In genomic region chr3:65146149-65146548, GRCh38 we compare ENCODE assay signal across 18 cellular contexts.
DNase-seq lines count a peak whose midpoint lies in the region; ATAC-seq, FAIRE-seq and TF ChIP-seq lines count a peak whose summit lies in the region.
"Had no signal": no experiment of that assay in that cellular context is flagged by ENCODE, and none has a peak within 500 bp of the region (broad histone marks: within the 10 kb centered on the region; RNA-seq: fewer than 3 reads in every experiment).

No MANE protein-coding gene starts in this region.

- H3K27me3 ChIP-seq in A673 (replicated peaks; ENCODE audit: insufficient read depth, low read depth, low read length, poor library complexity) = no peaks in the 10 kb centered on the region
- H3K27me3 ChIP-seq in bronchial epithelial cell (ENCODE audit: control insufficient read depth, insufficient read depth, low read length) = no peaks in the 10 kb centered on the region
- H3K27me3 ChIP-seq: adrenal gland, SJSA1, vagina had no signal

- intact Hi-C loops in A673 (cut with micrococcal nuclease; ENCODE audit: unreplicated experiment) = no loop called here

- TF ChIP-seq CTCF in A673 (conservative IDR thresholded peaks at IDR 0.05; ENCODE audit: low read depth, low read length) (no peak), bronchial epithelial cell (IDR thresholded peaks at IDR 0.05; ENCODE audit: insufficient read depth, low read length, severe bottlenecking) (no peak)

- H3K27ac ChIP-seq in A673 (ENCODE audit: low read depth, low read length, poor library complexity, severe bottlenecking) = no peak overlapping the region
- H3K27ac ChIP-seq: adrenal gland, SJSA1, vagina had no signal

- no peak for ATAC-seq in HG02973 (IDR thresholded peaks at IDR 0.05; ENCODE audit: unreplicated experiment)
- no peak for ATAC-seq in GM18873 (IDR thresholded peaks at IDR 0.05; ENCODE audit: low FRiP score, unreplicated experiment)

- POLR2A ChIA-PET in A673 (lab: Charles Lee; ENCODE audit: low non-redundant PET) = no interaction called here

- FAIRE-seq in bronchial epithelial cell (lab: Jason Lieb, UNC) = no peak
- FAIRE-seq: frontal cortex, GM12891, HTR-8/SVneo had no signal

- no peaks in the 10 kb centered on the region for H3K9me3 ChIP-seq in A673 (ENCODE audit: low read depth, low read length, poor library complexity, severe bottlenecking)
- H3K9me3 ChIP-seq: adrenal gland, SJSA1, vagina had no signal

- CTCF ChIA-PET in A673 (lab: Charles Lee) = no interaction called here

- peak; percentile 47; the same call in 1 of the 2 replicates for TF ChIP-seq EP300 in Ishikawa (IDR thresholded peaks at IDR 0.05; ENCODE audit: borderline replicate concordance)

- no peak for TF ChIP-seq RAD21 in Ishikawa (IDR thresholded peaks at IDR 0.05; ENCODE audit: low read depth)

- peak; percentile 0 for DNase-seq in A673 (ENCODE audit: low spot score)
- peak; percentile 87 for DNase-seq in bronchial epithelial cell (ENCODE audit: low read depth)
- DNase-seq in left kidney (ENCODE audit: low read depth, low spot score) = peak; percentile 54
- no peak for DNase-seq in RKO (ENCODE audit: low spot score)
- no peak for DNase-seq in NCI-H2107 treated with DMSO at 0.1 percent for 48 hours (lab: John Stamatoyannopoulos, UW; ENCODE audit: unreplicated experiment)
- DNase-seq: adrenal gland; DMS153; NCI-H1105 treated with DMSO at 0.1 percent for 48 hours; NCI-H69; stimulated activated CD8-positive, alpha-beta memory T cell treated with anti-CD3 and anti-CD28 coated beads, Interleukin-4, amount 100 ng/mL, for 48 hours had no signal

- H3K4me3 ChIP-seq in A673 (ENCODE audit: low read depth, low read length, poor library complexity, severe bottlenecking) (no peak overlapping the region), bronchial epithelial cell (ENCODE audit: low read depth, low read length) (no peak overlapping the region)
- H3K4me3 ChIP-seq: adrenal gland, SJSA1, vagina had no signal

- BruUV-seq in A673 (replicated peaks; lab: Mats Ljungman, UMichigan) = no TSS peak

- H3K4me1 ChIP-seq in A673 (ENCODE audit: insufficient read depth, low read length, poor library complexity, severe bottlenecking) = no peaks in the 10 kb centered on the region
- H3K4me1 ChIP-seq: adrenal gland, SJSA1, vagina had no signal

- H3K36me3 ChIP-seq in A673 (ENCODE audit: insufficient read depth, low read length, poor library complexity, severe bottlenecking) (no peaks in the 10 kb centered on the region), bronchial epithelial cell (ENCODE audit: control insufficient read depth, insufficient read depth, low read length) (no peaks in the 10 kb centered on the region)
- H3K36me3 ChIP-seq: adrenal gland, SJSA1, vagina had no signal

TF ChIP-seq in Ishikawa, 13 proteins besides CTCF, POLR2A, EP300 and RAD21:
- TF ChIP-seq TAF1 (IDR thresholded peaks at IDR 0.05; ENCODE audit: low read depth) (no peak), CEBPB (IDR thresholded peaks at IDR 0.05) (peak; percentile 69; the same call in 1 of the 2 replicates), TEAD4 (IDR thresholded peaks at IDR 0.05) (peak; percentile 82), CREB1 (IDR thresholded peaks at IDR 0.05; ENCODE audit: low read depth) (no peak), NFIC (IDR thresholded peaks at IDR 0.05) (no peak), FOXM1 (IDR thresholded peaks at IDR 0.05; ENCODE audit: borderline replicate concordance, low read depth) (no peak), YY1 (IDR thresholded peaks at IDR 0.05; ENCODE audit: low read depth) (no peak), EGR1 (IDR thresholded peaks at IDR 0.05) (no peak), ZBTB7A (IDR thresholded peaks at IDR 0.05; ENCODE audit: low read depth) (no peak), USF1 (IDR thresholded peaks at IDR 0.05) (no peak), TCF12 (IDR thresholded peaks at IDR 0.05; ENCODE audit: low read depth) (peak; percentile 53; the same call in 1 of the 2 replicates)
- TF ChIP-seq, protein P1, sequence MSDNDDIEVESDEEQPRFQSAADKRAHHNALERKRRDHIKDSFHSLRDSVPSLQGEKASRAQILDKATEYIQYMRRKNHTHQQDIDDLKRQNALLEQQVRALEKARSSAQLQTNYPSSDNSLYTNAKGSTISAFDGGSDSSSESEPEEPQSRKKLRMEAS (IDR thresholded peaks at IDR 0.05) = peak; percentile 88
- TF ChIP-seq, protein P2, sequence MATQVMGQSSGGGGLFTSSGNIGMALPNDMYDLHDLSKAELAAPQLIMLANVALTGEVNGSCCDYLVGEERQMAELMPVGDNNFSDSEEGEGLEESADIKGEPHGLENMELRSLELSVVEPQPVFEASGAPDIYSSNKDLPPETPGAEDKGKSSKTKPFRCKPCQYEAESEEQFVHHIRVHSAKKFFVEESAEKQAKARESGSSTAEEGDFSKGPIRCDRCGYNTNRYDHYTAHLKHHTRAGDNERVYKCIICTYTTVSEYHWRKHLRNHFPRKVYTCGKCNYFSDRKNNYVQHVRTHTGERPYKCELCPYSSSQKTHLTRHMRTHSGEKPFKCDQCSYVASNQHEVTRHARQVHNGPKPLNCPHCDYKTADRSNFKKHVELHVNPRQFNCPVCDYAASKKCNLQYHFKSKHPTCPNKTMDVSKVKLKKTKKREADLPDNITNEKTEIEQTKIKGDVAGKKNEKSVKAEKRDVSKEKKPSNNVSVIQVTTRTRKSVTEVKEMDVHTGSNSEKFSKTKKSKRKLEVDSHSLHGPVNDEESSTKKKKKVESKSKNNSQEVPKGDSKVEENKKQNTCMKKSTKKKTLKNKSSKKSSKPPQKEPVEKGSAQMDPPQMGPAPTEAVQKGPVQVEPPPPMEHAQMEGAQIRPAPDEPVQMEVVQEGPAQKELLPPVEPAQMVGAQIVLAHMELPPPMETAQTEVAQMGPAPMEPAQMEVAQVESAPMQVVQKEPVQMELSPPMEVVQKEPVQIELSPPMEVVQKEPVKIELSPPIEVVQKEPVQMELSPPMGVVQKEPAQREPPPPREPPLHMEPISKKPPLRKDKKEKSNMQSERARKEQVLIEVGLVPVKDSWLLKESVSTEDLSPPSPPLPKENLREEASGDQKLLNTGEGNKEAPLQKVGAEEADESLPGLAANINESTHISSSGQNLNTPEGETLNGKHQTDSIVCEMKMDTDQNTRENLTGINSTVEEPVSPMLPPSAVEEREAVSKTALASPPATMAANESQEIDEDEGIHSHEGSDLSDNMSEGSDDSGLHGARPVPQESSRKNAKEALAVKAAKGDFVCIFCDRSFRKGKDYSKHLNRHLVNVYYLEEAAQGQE (IDR thresholded peaks at IDR 0.05; ENCODE audit: low read depth) = no peak

Comparison
In these comparisons a context has a peak if more than half of its experiments do, and no peak if none do; other contexts are left out.
1. DNase-seq: peak in A673 (single experiment), bronchial epithelial cell (single experiment) and left kidney (single experiment); none in RKO (single experiment) and NCI-H2107 treated with DMSO at 0.1 percent for 48 hours (single experiment).